In genomic region chr3:43017038-43017437, GRCh38 we compare ENCODE assay signal across 22 cellular contexts. TPM values are rescaled to one million over a fixed set of nuclear protein-coding genes. Genes with fewer than 3 reads are reported as not detected.
DNase-seq lines count a peak whose midpoint lies in the region; ATAC-seq, FAIRE-seq and TF ChIP-seq lines count a peak whose summit lies in the region.
"Had no signal": no experiment of that assay in that cellular context is flagged by ENCODE, and none has a peak within 500 bp of the region (broad histone marks: within the 10 kb centered on the region; RNA-seq: fewer than 3 reads in every experiment).

No MANE protein-coding gene starts in this region.

- CTCF ChIA-PET in CD8-positive, alpha-beta memory T cell (lab: Charles Lee) = no interaction called here
- CTCF ChIA-PET in K562 (lab: Yijun Ruan, JAX; ENCODE audit: low intra/inter-chr PET ratio) = no interaction called here

- POLR2A ChIA-PET in CD8-positive, alpha-beta memory T cell (lab: Charles Lee) = no interaction called here
- POLR2A ChIA-PET in K562 (lab: Yijun Ruan, JAX) = no interaction called here

- TF ChIP-seq POLR2A in K562 (conservative IDR thresholded peaks at IDR 0.05) (no peak), body of pancreas (IDR thresholded peaks at IDR 0.05) (no peak)

- H3K9ac ChIP-seq in BLaER1 treated with 17β-estradiol and CSF1 and Interleukin-3, amounts not matched to agents 10 nM and 100 nM = peak overlapping the region in 4 of 11 experiments; percentile 32 to 68 (median 64); a peak in 5 of 22 replicates
- H3K9ac ChIP-seq in K562 (ENCODE audit: insufficient read depth in 1 of 2, low read depth in 2 of 2, low read length in 2 of 2) = no peak overlapping the region

- H3K4me2 ChIP-seq in BLaER1 treated with 17β-estradiol and CSF1 and Interleukin-3, amounts not matched to agents 10 nM and 100 nM = peak overlapping the region in 4 of 11 experiments; percentile 5 to 48 (median 34); a peak in 4 of 22 replicates
- H3K4me2 ChIP-seq in K562 (ENCODE audit: insufficient read depth, low read length) = no peak overlapping the region
- H3K4me2 ChIP-seq: A549, PC-9 had no signal

- DNase-seq in CD8-positive, alpha-beta memory T cell = peak in 1 of 5 donors; percentile 12
- DNase-seq in K562 (ENCODE audit: extremely low read depth in 1 of 4, low spot score in 3 of 4) (no peak), T-helper 2 cell (no peak), body of pancreas (no peak)
- DNase-seq in activated effector memory CD4-positive, alpha-beta T cell treated with anti-CD3 and anti-CD28 coated beads, Interleukin-2, amount 50 U/mL, for 16 hours = no peak
- DNase-seq: C1 segment of cervical spinal cord, Caco-2, DMS153, EL, HFFc6, KG1, NCI-H1417 treated with DMSO at 0.1 percent for 48 hours, NCI-H2029, NCI-H2171, NCI-H526, PC-9, SJCRH30 had no signal

- intact Hi-C loops in K562 (cut with micrococcal nuclease) (no loop called here), body of pancreas (cut with DNase I) (no loop called here)

- no peak for TF ChIP-seq EP300 in K562 (IDR thresholded peaks at IDR 0.05; ENCODE audit: low read length)

- no peaks in the 10 kb centered on the region for H3K79me2 ChIP-seq in K562 (ENCODE audit: control insufficient read depth, insufficient read depth, low read length)

- H3K36me3 ChIP-seq in BLaER1 treated with 17β-estradiol and CSF1 and Interleukin-3, amounts not matched to agents 10 nM and 100 nM = no peaks in the 10 kb centered on the region
- no peaks in the 10 kb centered on the region for H3K36me3 ChIP-seq in CD8-positive, alpha-beta memory T cell (ENCODE audit: insufficient read depth, low read length)
- H3K36me3 ChIP-seq in K562 (ENCODE audit: control insufficient read depth, insufficient read depth, low read length) (no peaks in the 10 kb centered on the region), neutrophil (no peaks in the 10 kb centered on the region), body of pancreas (replicated peaks in 1 of 2; ENCODE audit: insufficient read depth in 1 of 2, low read depth in 2 of 2) (no peaks in the 10 kb centered on the region)
- H3K36me3 ChIP-seq: SJCRH30 had no signal

- ATAC-seq in K562 (no peak), body of pancreas (no peak)
- ATAC-seq: A549 had no signal

- H3K4me3 ChIP-seq in BLaER1 treated with 17β-estradiol and CSF1 and Interleukin-3, amounts not matched to agents 10 nM and 100 nM = peak overlapping the region in 4 of 10 experiments; percentile 8 to 54 (median 23); a peak in 3 of 20 replicates
- no peak overlapping the region for H3K4me3 ChIP-seq in CD8-positive, alpha-beta memory T cell (ENCODE audit: low read length)
- H3K4me3 ChIP-seq in K562 (no peak overlapping the region), neutrophil (ENCODE audit: low read depth in 1 of 2, low read length in 1 of 2) (no peak overlapping the region), body of pancreas (no peak overlapping the region)
- H3K4me3 ChIP-seq: A549, PC-9, SJCRH30 had no signal

- H3K9me1 ChIP-seq in K562 (ENCODE audit: control insufficient read depth, insufficient read depth, low read length) = no peaks in the 10 kb centered on the region

- FAIRE-seq in K562 (lab: Jason Lieb, UNC) = no peak
- FAIRE-seq: A549, GM12891, H54 had no signal

- no peak for TF ChIP-seq CTCF in K562 (IDR thresholded peaks at IDR 0.05 in 2 of 3, conservative IDR thresholded peaks at IDR 0.05 in 1 of 3; ENCODE audit: insufficient read depth in 2 of 3, low read depth in 1 of 3, low read length in 3 of 3)
- TF ChIP-seq CTCF in neutrophil (IDR thresholded peaks at IDR 0.05) = no peak
- TF ChIP-seq CTCF in body of pancreas (IDR thresholded peaks at IDR 0.05) = no peak

- no peak overlapping the region for H3K4me3 Mint-ChIP-seq in CD8-positive, alpha-beta memory T cell
- H3K4me3 Mint-ChIP-seq: HFFc6 had no signal

- H3K36me3 Mint-ChIP-seq in CD8-positive, alpha-beta memory T cell = no peaks in the 10 kb centered on the region

- no peaks in the 10 kb centered on the region for H4K20me1 ChIP-seq in BLaER1 treated with 17β-estradiol and CSF1 and Interleukin-3, amounts not matched to agents 10 nM and 100 nM
- H4K20me1 ChIP-seq in K562 (replicated peaks; ENCODE audit: control insufficient read depth, insufficient read depth, low read length) = no peaks in the 10 kb centered on the region

- H3K27me3 ChIP-seq in BLaER1 treated with 17β-estradiol and CSF1 and Interleukin-3, amounts not matched to agents 10 nM and 100 nM = no peaks in the 10 kb centered on the region
- no peaks in the 10 kb centered on the region for H3K27me3 ChIP-seq in CD8-positive, alpha-beta memory T cell (ENCODE audit: insufficient read depth, low read length, poor library complexity, severe bottlenecking)
- H3K27me3 ChIP-seq in K562 (ENCODE audit: control insufficient read depth in 2 of 2, insufficient read depth in 2 of 2, low read length in 2 of 2) = 0 out of 5 replicates have a peak, but pooled peaks cover 0 to 3% of the 10 kb centered on the region in 2 experiments
- no peaks in the 10 kb centered on the region for H3K27me3 ChIP-seq in neutrophil
- H3K27me3 ChIP-seq in body of pancreas = no peaks in the 10 kb centered on the region
- H3K27me3 ChIP-seq: SJCRH30 had no signal

- 0% methylated on average over 1 of the region's 1 CpG for WGBS in K562 (ENCODE audit: insufficient coverage, low coverage, missing lambda C conversion rate)
- WGBS in body of pancreas, 2 donors = 74 to 97% methylated on average over 1 of the region's 1 CpG

- peaks cover 0 to 40% (median 21%) of the 10 kb centered on the region in 10 experiments; a peak in 14 of 20 replicates for H3K4me1 ChIP-seq in BLaER1 treated with 17β-estradiol and CSF1 and Interleukin-3, amounts not matched to agents 10 nM and 100 nM
- H3K4me1 ChIP-seq in CD8-positive, alpha-beta memory T cell (ENCODE audit: insufficient read depth, low read length) = peaks cover 65% of the 10 kb centered on the region
- H3K4me1 ChIP-seq in K562 (replicated peaks in 1 of 2; ENCODE audit: control insufficient read depth in 2 of 2, insufficient read depth in 2 of 2, low read length in 2 of 2) (no peaks in the 10 kb centered on the region), neutrophil (ENCODE audit: control insufficient read depth in 1 of 2, insufficient read depth in 1 of 2, low read depth in 1 of 2, low read length in 1 of 2) (no peaks in the 10 kb centered on the region), body of pancreas (no peaks in the 10 kb centered on the region)
- H3K4me1 ChIP-seq: A549, Caco-2, SJCRH30 had no signal

- in situ Hi-C loops in K562 (cut with MboI) = no loop called here

- peaks cover 25 to 32% (median 26%) of the 10 kb centered on the region in 3 donors for H3K4me1 Mint-ChIP-seq in CD8-positive, alpha-beta memory T cell

- no peak overlapping the region for H2AFZ ChIP-seq in K562 (ENCODE audit: low read depth, low read length)
- H2AFZ ChIP-seq: PC-9 had no signal

- H3K9me3 ChIP-seq in BLaER1 treated with 17β-estradiol and CSF1 and Interleukin-3, amounts not matched to agents 10 nM and 100 nM (replicated peaks in 1 of 11) = peaks cover 73 to 94% (median 80%) of the 10 kb centered on the region in 11 experiments
- H3K9me3 ChIP-seq in CD8-positive, alpha-beta memory T cell (ENCODE audit: low read length) = peaks cover 56% of the 10 kb centered on the region
- no peaks in the 10 kb centered on the region; the same call in 1 of the 2 replicates for H3K9me3 ChIP-seq in K562 (replicated peaks; ENCODE audit: control insufficient read depth, insufficient read depth, low read depth, low read length)
- peaks cover 30% of the 10 kb centered on the region for H3K9me3 ChIP-seq in neutrophil
- H3K9me3 ChIP-seq in body of pancreas = no peaks in the 10 kb centered on the region
- H3K9me3 ChIP-seq: A549, SJCRH30 had no signal

- H3K27ac ChIP-seq in BLaER1 treated with 17β-estradiol and CSF1 and Interleukin-3, amounts not matched to agents 10 nM and 100 nM = peak overlapping the region in 10 of 11 experiments; percentile 22 to 87 (median 74); a peak in 19 of 22 replicates
- peak overlapping the region; percentile 48 for H3K27ac ChIP-seq in CD8-positive, alpha-beta memory T cell (ENCODE audit: low read depth, low read length)
- no peak overlapping the region for H3K27ac ChIP-seq in K562 (ENCODE audit: extremely low read depth, low read depth, low read length)
- H3K27ac ChIP-seq in neutrophil = peak overlapping the region; percentile 69
- H3K27ac ChIP-seq in body of pancreas = no peak overlapping the region
- H3K27ac ChIP-seq: A549, PC-9, SJCRH30 had no signal

- peaks cover 0 to 2% of the 10 kb centered on the region in 2 donors for H3K27me3 Mint-ChIP-seq in CD8-positive, alpha-beta memory T cell

- H3K27ac Mint-ChIP-seq in CD8-positive, alpha-beta memory T cell = no peak overlapping the region
- H3K27ac Mint-ChIP-seq: HFFc6 had no signal

- no peak for TF ChIP-seq RAD21 in K562 (CRISPR knock-in tag; conservative IDR thresholded peaks at IDR 0.05 in 1 of 2, IDR thresholded peaks at IDR 0.05 in 1 of 2)

- H3K9me3 Mint-ChIP-seq in CD8-positive, alpha-beta memory T cell = peaks cover 0 to 2% (median 0%) of the 10 kb centered on the region in 5 donors
- H3K9me3 Mint-ChIP-seq: HFFc6 had no signal

- no TSS peak for BruUV-seq in K562 (replicated peaks; lab: Mats Ljungman, UMichigan)

TF ChIP-seq in K562, 482 proteins besides CTCF, POLR2A, EP300 and RAD21 (continues in another document):
- TF ChIP-seq CREB1 (IDR thresholded peaks at IDR 0.05) = 0 out of 2 replicates have a peak, but pooled peaks have one; percentile 21
- TF ChIP-seq CREB1 (CRISPR knock-in tag; IDR thresholded peaks at IDR 0.05) = no peak
- no peak for TF ChIP-seq KDM2B (CRISPR knock-in tag; IDR thresholded peaks at IDR 0.05)

RNA-seq across cellular contexts. Expression of gene GASK1A, which starts 37.9 kb away (rescaled TPM):
- not detected for total RNA-seq in CD8-positive, alpha-beta memory T cell
- polyA plus RNA-seq in CD8-positive, alpha-beta memory T cell = not detected
- not detected in 2 replicates for total RNA-seq in K562 (2011; cell fraction: chromatin; rRNA removed; ENCODE audit: low replicate concordance)
- not detected in 2 replicates for total RNA-seq in K562 (2011; cell fraction: nucleolus; rRNA removed)
- not detected in 2 replicates for total RNA-seq in K562 (2011; cell fraction: nucleoplasm; rRNA removed)
- total RNA-seq in K562 (2014; rRNA removed) = 0.05 TPM in 1 of 2 replicates, not detected in the other
- total RNA-seq in K562 (2014; rRNA removed; fragmentation: Illumina TruSeq; extraction: Trizol) = 0.10 TPM in 1 of 2 replicates, not detected in the other
- total RNA-seq in K562 (2015; rRNA removed; fragmentation: Illumina TruSeq; extraction: Trizol) = not detected in 2 replicates
- 0.13 TPM in 1 of 2 replicates, not detected in the other for total RNA-seq in K562 (2021)
- polyA plus RNA-seq in K562 (2011; rRNA removed) = 0.04 and 0.07 TPM in 2 replicates
- 0.03 and 0.07 TPM in 2 replicates for polyA plus RNA-seq in K562 (2011; cell fraction: cytosol; rRNA removed)
- 0.07 and 0.13 TPM in 2 replicates for polyA plus RNA-seq in K562 (2011; cell fraction: nucleus; rRNA removed)
- 0.03 and 0.40 TPM in 2 replicates for polyA plus RNA-seq in K562 (2012)
- 0.06 and 0.07 TPM in 2 replicates for polyA plus RNA-seq in K562 (2014; fragmentation: Illumina TruSeq; extraction: Trizol)
- not detected for polyA plus RNA-seq in K562 (2014; fragmentation: Nextera tagmentation; extraction: Ambion mirVana)
- polyA plus RNA-seq in K562 (2014; rRNA removed) = 0.11 TPM in 1 of 2 replicates, not detected in the other
- polyA minus RNA-seq in K562 (2011; rRNA and poly(A)+ RNA removed) = 0.09 TPM in 1 of 2 replicates, not detected in the other
- not detected in 2 replicates for polyA minus RNA-seq in K562 (2011; cell fraction: cytosol; rRNA and poly(A)+ RNA removed)
- polyA minus RNA-seq in K562 (2011; cell fraction: nucleus; rRNA and poly(A)+ RNA removed) = not detected in 2 replicates
- 10 to 100 TPM in 1 of 2 donors, 1 to 10 TPM in 1; 8.8 to 16.8 TPM for total RNA-seq in body of pancreas
- total RNA-seq: HFFc6, PC-9, SJCRH30 had no signal
- polyA plus RNA-seq: A549 had no signal

Comparison
In these comparisons a context has a peak if more than half of its experiments do, and no peak if none do; other contexts are left out.
1. H3K27ac ChIP-seq: peak in BLaER1 treated with 17β-estradiol and CSF1 and Interleukin-3, amounts not matched to agents 10 nM and 100 nM (10 of 11), CD8-positive, alpha-beta memory T cell (single experiment) and neutrophil (single experiment); none in K562 (single experiment) and body of pancreas (0 of 4).
2. RNA of gene GASK1A, which starts 37.9 kb away (total RNA-seq): 8.8 to 16.8 TPM in body of pancreas; 0.05 to 0.13 TPM in K562 and not detected in CD8-positive, alpha-beta memory T cell; every median in the first group is over 4 times any median in the second.